Comparison of ENCODE assay signal across 1 cellular context in genomic region chr2:111116016-111116746, GRCh38.
TF ChIP-seq lines count a peak whose summit lies in the region.

No MANE protein-coding gene starts in this region.

TF ChIP-seq in GM12878, 131 proteins besides CTCF, POLR2A, EP300 and RAD21 (continued from another document and continues in another):
- TF ChIP-seq, protein P1, sequence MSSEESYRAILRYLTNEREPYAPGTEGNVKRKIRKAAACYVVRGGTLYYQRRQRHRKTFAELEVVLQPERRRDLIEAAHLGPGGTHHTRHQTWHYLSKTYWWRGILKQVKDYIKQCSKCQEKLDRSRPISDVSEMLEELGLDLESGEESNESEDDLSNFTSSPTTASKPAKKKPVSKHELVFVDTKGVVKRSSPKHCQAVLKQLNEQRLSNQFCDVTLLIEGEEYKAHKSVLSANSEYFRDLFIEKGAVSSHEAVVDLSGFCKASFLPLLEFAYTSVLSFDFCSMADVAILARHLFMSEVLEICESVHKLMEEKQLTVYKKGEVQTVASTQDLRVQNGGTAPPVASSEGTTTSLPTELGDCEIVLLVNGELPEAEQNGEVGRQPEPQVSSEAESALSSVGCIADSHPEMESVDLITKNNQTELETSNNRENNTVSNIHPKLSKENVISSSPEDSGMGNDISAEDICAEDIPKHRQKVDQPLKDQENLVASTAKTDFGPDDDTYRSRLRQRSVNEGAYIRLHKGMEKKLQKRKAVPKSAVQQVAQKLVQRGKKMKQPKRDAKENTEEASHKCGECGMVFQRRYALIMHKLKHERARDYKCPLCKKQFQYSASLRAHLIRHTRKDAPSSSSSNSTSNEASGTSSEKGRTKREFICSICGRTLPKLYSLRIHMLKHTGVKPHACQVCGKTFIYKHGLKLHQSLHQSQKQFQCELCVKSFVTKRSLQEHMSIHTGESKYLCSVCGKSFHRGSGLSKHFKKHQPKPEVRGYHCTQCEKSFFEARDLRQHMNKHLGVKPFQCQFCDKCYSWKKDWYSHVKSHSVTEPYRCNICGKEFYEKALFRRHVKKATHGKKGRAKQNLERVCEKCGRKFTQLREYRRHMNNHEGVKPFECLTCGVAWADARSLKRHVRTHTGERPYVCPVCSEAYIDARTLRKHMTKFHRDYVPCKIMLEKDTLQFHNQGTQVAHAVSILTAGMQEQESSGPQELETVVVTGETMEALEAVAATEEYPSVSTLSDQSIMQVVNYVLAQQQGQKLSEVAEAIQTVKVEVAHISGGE (CRISPR knock-in tag; IDR thresholded peaks at IDR 0.05) = no peak
- no peak for TF ChIP-seq RFX5 (IDR thresholded peaks at IDR 0.05; ENCODE audit: low read depth, low read length)
- no peak for TF ChIP-seq NFXL1 (IDR thresholded peaks at IDR 0.05; ENCODE audit: borderline replicate concordance)
- peak; percentile 69 for TF ChIP-seq ZNF24 (IDR thresholded peaks at IDR 0.05)
- TF ChIP-seq, protein P2, sequence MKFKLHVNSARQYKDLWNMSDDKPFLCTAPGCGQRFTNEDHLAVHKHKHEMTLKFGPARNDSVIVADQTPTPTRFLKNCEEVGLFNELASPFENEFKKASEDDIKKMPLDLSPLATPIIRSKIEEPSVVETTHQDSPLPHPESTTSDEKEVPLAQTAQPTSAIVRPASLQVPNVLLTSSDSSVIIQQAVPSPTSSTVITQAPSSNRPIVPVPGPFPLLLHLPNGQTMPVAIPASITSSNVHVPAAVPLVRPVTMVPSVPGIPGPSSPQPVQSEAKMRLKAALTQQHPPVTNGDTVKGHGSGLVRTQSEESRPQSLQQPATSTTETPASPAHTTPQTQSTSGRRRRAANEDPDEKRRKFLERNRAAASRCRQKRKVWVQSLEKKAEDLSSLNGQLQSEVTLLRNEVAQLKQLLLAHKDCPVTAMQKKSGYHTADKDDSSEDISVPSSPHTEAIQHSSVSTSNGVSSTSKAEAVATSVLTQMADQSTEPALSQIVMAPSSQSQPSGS (IDR thresholded peaks at IDR 0.05; ENCODE audit: low read length) = peak; percentile 83; the same call in 1 of the 2 replicates
- TF ChIP-seq, protein P3, sequence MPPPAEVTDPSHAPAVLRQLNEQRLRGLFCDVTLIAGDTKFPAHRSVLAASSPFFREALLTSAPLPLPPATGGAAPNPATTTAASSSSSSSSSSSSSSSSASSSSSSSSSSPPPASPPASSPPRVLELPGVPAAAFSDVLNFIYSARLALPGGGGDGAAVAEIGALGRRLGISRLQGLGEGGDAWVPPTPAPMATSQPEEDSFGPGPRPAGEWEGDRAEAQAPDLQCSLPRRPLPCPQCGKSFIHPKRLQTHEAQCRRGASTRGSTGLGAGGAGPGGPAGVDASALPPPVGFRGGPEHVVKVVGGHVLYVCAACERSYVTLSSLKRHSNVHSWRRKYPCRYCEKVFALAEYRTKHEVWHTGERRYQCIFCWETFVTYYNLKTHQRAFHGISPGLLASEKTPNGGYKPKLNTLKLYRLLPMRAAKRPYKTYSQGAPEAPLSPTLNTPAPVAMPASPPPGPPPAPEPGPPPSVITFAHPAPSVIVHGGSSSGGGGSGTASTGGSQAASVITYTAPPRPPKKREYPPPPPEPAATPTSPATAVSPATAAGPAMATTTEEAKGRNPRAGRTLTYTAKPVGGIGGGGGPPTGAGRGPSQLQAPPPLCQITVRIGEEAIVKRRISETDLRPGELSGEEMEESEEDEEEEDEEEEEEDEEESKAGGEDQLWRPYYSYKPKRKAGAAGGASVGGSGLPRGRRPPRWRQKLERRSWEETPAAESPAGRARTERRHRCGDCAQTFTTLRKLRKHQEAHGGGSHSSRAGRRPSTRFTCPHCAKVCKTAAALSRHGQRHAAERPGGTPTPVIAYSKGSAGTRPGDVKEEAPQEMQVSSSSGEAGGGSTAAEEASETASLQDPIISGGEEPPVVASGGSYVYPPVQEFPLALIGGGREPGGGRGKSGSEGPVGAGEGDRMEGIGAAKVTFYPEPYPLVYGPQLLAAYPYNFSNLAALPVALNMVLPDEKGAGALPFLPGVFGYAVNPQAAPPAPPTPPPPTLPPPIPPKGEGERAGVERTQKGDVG (CRISPR knock-in tag; IDR thresholded peaks at IDR 0.05) = no peak
- peak; percentile 83 for TF ChIP-seq MEF2B (IDR thresholded peaks at IDR 0.05; ENCODE audit: partially characterized antibody, poor library complexity, severe bottlenecking)
- TF ChIP-seq, protein P4, sequence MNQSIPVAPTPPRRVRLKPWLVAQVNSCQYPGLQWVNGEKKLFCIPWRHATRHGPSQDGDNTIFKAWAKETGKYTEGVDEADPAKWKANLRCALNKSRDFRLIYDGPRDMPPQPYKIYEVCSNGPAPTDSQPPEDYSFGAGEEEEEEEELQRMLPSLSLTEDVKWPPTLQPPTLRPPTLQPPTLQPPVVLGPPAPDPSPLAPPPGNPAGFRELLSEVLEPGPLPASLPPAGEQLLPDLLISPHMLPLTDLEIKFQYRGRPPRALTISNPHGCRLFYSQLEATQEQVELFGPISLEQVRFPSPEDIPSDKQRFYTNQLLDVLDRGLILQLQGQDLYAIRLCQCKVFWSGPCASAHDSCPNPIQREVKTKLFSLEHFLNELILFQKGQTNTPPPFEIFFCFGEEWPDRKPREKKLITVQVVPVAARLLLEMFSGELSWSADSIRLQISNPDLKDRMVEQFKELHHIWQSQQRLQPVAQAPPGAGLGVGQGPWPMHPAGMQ (IDR thresholded peaks at IDR 0.05; ENCODE audit: borderline replicate concordance) = no peak
- TF ChIP-seq TARDBP (IDR thresholded peaks at IDR 0.05; ENCODE audit: borderline replicate concordance) = no peak
- no peak for TF ChIP-seq SMAD1 (IDR thresholded peaks at IDR 0.05; ENCODE audit: low read depth, partially characterized antibody)
- TF ChIP-seq MTA3 (IDR thresholded peaks at IDR 0.05; ENCODE audit: borderline replicate concordance, low read length) = peak; percentile 92
- no peak for TF ChIP-seq CHD4 (IDR thresholded peaks at IDR 0.05)
- TF ChIP-seq TCF12 (IDR thresholded peaks at IDR 0.05; ENCODE audit: low read depth, low read length) = no peak
- TF ChIP-seq HDAC6 (IDR thresholded peaks at IDR 0.05; ENCODE audit: unreplicated experiment) = no peak
- TF ChIP-seq MYC (IDR thresholded peaks at IDR 0.05; ENCODE audit: insufficient read depth, insufficient read length, insufficient replicate concordance, low read length, severe bottlenecking) = no peak
- peak; percentile 90 for TF ChIP-seq DPF2 (IDR thresholded peaks at IDR 0.05)
- peak; percentile 57 for TF ChIP-seq E2F8 (IDR thresholded peaks at IDR 0.05; ENCODE audit: low read depth, partially characterized antibody)
- peak; percentile 87 for TF ChIP-seq BMI1 (IDR thresholded peaks at IDR 0.05; ENCODE audit: borderline replicate concordance)
- TF ChIP-seq ZBTB33 (IDR thresholded peaks at IDR 0.05) = no peak
- peak; percentile 41; the same call in 1 of the 2 replicates for TF ChIP-seq SMC3 (IDR thresholded peaks at IDR 0.05; ENCODE audit: borderline replicate concordance, low read length)
- no peak for TF ChIP-seq NFYA (IDR thresholded peaks at IDR 0.05; ENCODE audit: borderline replicate concordance, low read depth, low read length)
- TF ChIP-seq CBX3 (IDR thresholded peaks at IDR 0.05; ENCODE audit: borderline replicate concordance, low read depth) = no peak
- TF ChIP-seq EZH2 (IDR thresholded peaks at IDR 0.05; ENCODE audit: borderline replicate concordance, control insufficient read depth, low read depth, low read length) = peak; percentile 41; the same call in 1 of the 2 replicates
- no peak for TF ChIP-seq E2F4 (IDR thresholded peaks at IDR 0.05; ENCODE audit: low read depth, low read length)
- peak; percentile 55 for TF ChIP-seq PML (IDR thresholded peaks at IDR 0.05; ENCODE audit: low read length)
- TF ChIP-seq HDAC2 (IDR thresholded peaks at IDR 0.05) = no peak
- TF ChIP-seq FOXM1 (IDR thresholded peaks at IDR 0.05; ENCODE audit: low read depth, low read length) = peak; percentile 94
- no peak for TF ChIP-seq LARP7 (IDR thresholded peaks at IDR 0.05)
- TF ChIP-seq JUND (IDR thresholded peaks at IDR 0.05; ENCODE audit: low read depth, low read length) = no peak
- TF ChIP-seq IKZF1 (conservative IDR thresholded peaks at IDR 0.05) = peak; percentile 80
- TF ChIP-seq RELA (IDR thresholded peaks at IDR 0.05; ENCODE audit: borderline replicate concordance, partially characterized antibody) = no peak
- TF ChIP-seq, protein P5, sequence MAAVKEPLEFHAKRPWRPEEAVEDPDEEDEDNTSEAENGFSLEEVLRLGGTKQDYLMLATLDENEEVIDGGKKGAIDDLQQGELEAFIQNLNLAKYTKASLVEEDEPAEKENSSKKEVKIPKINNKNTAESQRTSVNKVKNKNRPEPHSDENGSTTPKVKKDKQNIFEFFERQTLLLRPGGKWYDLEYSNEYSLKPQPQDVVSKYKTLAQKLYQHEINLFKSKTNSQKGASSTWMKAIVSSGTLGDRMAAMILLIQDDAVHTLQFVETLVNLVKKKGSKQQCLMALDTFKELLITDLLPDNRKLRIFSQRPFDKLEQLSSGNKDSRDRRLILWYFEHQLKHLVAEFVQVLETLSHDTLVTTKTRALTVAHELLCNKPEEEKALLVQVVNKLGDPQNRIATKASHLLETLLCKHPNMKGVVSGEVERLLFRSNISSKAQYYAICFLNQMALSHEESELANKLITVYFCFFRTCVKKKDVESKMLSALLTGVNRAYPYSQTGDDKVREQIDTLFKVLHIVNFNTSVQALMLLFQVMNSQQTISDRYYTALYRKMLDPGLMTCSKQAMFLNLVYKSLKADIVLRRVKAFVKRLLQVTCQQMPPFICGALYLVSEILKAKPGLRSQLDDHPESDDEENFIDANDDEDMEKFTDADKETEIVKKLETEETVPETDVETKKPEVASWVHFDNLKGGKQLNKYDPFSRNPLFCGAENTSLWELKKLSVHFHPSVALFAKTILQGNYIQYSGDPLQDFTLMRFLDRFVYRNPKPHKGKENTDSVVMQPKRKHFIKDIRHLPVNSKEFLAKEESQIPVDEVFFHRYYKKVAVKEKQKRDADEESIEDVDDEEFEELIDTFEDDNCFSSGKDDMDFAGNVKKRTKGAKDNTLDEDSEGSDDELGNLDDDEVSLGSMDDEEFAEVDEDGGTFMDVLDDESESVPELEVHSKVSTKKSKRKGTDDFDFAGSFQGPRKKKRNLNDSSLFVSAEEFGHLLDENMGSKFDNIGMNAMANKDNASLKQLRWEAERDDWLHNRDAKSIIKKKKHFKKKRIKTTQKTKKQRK (IDR thresholded peaks at IDR 0.05; ENCODE audit: low read depth, low read length) = no peak
- peak; percentile 93 for TF ChIP-seq STAT3 (IDR thresholded peaks at IDR 0.05; ENCODE audit: low read depth, low read length)
- no peak for TF ChIP-seq KLF5 (IDR thresholded peaks at IDR 0.05; ENCODE audit: partially characterized antibody)
- TF ChIP-seq, protein P6, sequence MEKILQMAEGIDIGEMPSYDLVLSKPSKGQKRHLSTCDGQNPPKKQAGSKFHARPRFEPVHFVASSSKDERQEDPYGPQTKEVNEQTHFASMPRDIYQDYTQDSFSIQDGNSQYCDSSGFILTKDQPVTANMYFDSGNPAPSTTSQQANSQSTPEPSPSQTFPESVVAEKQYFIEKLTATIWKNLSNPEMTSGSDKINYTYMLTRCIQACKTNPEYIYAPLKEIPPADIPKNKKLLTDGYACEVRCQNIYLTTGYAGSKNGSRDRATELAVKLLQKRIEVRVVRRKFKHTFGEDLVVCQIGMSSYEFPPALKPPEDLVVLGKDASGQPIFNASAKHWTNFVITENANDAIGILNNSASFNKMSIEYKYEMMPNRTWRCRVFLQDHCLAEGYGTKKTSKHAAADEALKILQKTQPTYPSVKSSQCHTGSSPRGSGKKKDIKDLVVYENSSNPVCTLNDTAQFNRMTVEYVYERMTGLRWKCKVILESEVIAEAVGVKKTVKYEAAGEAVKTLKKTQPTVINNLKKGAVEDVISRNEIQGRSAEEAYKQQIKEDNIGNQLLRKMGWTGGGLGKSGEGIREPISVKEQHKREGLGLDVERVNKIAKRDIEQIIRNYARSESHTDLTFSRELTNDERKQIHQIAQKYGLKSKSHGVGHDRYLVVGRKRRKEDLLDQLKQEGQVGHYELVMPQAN (conservative IDR thresholded peaks at IDR 0.05) = no peak
- peak; percentile 85 for TF ChIP-seq CREM (IDR thresholded peaks at IDR 0.05; ENCODE audit: low read depth)
- no peak for TF ChIP-seq HDGF (IDR thresholded peaks at IDR 0.05)
- no peak for TF ChIP-seq CHD1 (IDR thresholded peaks at IDR 0.05; ENCODE audit: low read depth, low read length)
- peak; percentile 97 for TF ChIP-seq TCF7 (IDR thresholded peaks at IDR 0.05; ENCODE audit: borderline replicate concordance)
